ENCODE assay signal across 12 cellular contexts in genomic region chrX:24777660-24778059, GRCh38.
DNase-seq lines count a peak whose midpoint lies in the region; ATAC-seq, FAIRE-seq and TF ChIP-seq lines count a peak whose summit lies in the region.
"Had no signal": no experiment of that assay in that cellular context is flagged by ENCODE, and none has a peak within 500 bp of the region (broad histone marks: within the 10 kb centered on the region; RNA-seq: fewer than 3 reads in every experiment).

No MANE protein-coding gene starts in this region.

- no peaks in the 10 kb centered on the region for H3K27me3 Mint-ChIP-seq in astrocyte (ENCODE audit: low read depth, unreplicated experiment)
- H3K27me3 Mint-ChIP-seq: naive thymus-derived CD4-positive, alpha-beta T cell had no signal

- no peak overlapping the region for H2AFZ ChIP-seq in astrocyte (ENCODE audit: low read depth, low read length)

- no peaks in the 10 kb centered on the region for H3K27me3 ChIP-seq in astrocyte (ENCODE audit: insufficient read depth, low read length)

- H3K4me3 ChIP-seq in astrocyte (ENCODE audit: insufficient read depth, low read depth, low read length) (no peak overlapping the region), lower leg skin (ENCODE audit: low read depth, poor library complexity, severe bottlenecking) (no peak overlapping the region)

- no peaks in the 10 kb centered on the region for H3K9me3 ChIP-seq in astrocyte (ENCODE audit: insufficient read depth, low read depth, low read length)

- no peak overlapping the region for H3K9ac ChIP-seq in astrocyte (ENCODE audit: low read length)

- peak; percentile 97 for ATAC-seq in GM18861 (IDR thresholded peaks at IDR 0.05; ENCODE audit: unreplicated experiment)
- ATAC-seq in GM21576 (IDR thresholded peaks at IDR 0.05; ENCODE audit: unreplicated experiment) = peak; percentile 99
- peak; percentile 89 for ATAC-seq in HG03196 (IDR thresholded peaks at IDR 0.05; ENCODE audit: unreplicated experiment)
- ATAC-seq: naive thymus-derived CD4-positive, alpha-beta T cell had no signal

- TF ChIP-seq POLR2A in lower leg skin (IDR thresholded peaks at IDR 0.05) = no peak

- no peaks in the 10 kb centered on the region for H4K20me1 ChIP-seq in astrocyte (ENCODE audit: insufficient read depth, low read length)

- intact Hi-C loops in lower leg skin (cut with DNase I; ENCODE audit: low total_unique reads) = no loop called here

- H3K79me2 ChIP-seq in astrocyte (ENCODE audit: insufficient read depth, low read length) = no peaks in the 10 kb centered on the region

- H3K27ac Mint-ChIP-seq in astrocyte (ENCODE audit: unreplicated experiment) = no peak overlapping the region

- DNase-seq in astrocyte (ENCODE audit: low read depth) (no peak), lower leg skin (ENCODE audit: low spot score in 2 of 2) (no peak), NCI-H69 (lab: John Stamatoyannopoulos, UW) (no peak), GDM1 (lab: John Stamatoyannopoulos, UW) (no peak)
- DNase-seq in stimulated activated CD8-positive, alpha-beta memory T cell treated with anti-CD3 and anti-CD28 coated beads, Interleukin-4, amount 100 ng/mL, for 48 hours = no peak
- DNase-seq: naive thymus-derived CD4-positive, alpha-beta T cell; stimulated activated CD4-positive, alpha-beta T cell treated with anti-CD3 and anti-CD28 coated beads, Interleukin-4, amount 100 ng/mL, for 1 hour; T-helper 2 cell had no signal

- H3K9me3 Mint-ChIP-seq in astrocyte (ENCODE audit: unreplicated experiment) = no peaks in the 10 kb centered on the region
- H3K9me3 Mint-ChIP-seq: naive thymus-derived CD4-positive, alpha-beta T cell had no signal

- no peaks in the 10 kb centered on the region for H3K4me1 ChIP-seq in astrocyte (ENCODE audit: insufficient read depth, low read length)

- 81 to 95% methylated on average over 1 of the region's 1 CpG for WGBS in lower leg skin, 2 donors

- H3K27ac ChIP-seq in astrocyte (ENCODE audit: low read depth, low read length) = no peak overlapping the region

- H3K4me1 Mint-ChIP-seq in astrocyte (ENCODE audit: low read depth, unreplicated experiment) = no peaks in the 10 kb centered on the region

- no peak for TF ChIP-seq CTCF in astrocyte (IDR thresholded peaks at IDR 0.05; ENCODE audit: insufficient read depth, low read depth, low read length)
- TF ChIP-seq CTCF in lower leg skin (IDR thresholded peaks at IDR 0.05) = no peak

- H3K4me2 ChIP-seq in astrocyte (ENCODE audit: low read length) = no peak overlapping the region

- H3K4me3 Mint-ChIP-seq in astrocyte (ENCODE audit: unreplicated experiment) = no peak overlapping the region
- H3K4me3 Mint-ChIP-seq: naive thymus-derived CD4-positive, alpha-beta T cell had no signal

- peaks cover 2% of the 10 kb centered on the region for H3K36me3 ChIP-seq in astrocyte (ENCODE audit: insufficient read depth, low read length)

- FAIRE-seq in astrocyte (lab: Jason Lieb, UNC) = peak; percentile 85
- FAIRE-seq: HTR-8/SVneo had no signal

- no peaks in the 10 kb centered on the region for H3K36me3 Mint-ChIP-seq in astrocyte (ENCODE audit: low read depth, unreplicated experiment)
